ENCODE assay signal across 24 cellular contexts in genomic region chr12:92295523-92295922, GRCh38.
DNase-seq lines count a peak whose midpoint lies in the region; ATAC-seq and TF ChIP-seq lines count a peak whose summit lies in the region.
"Had no signal": no experiment of that assay in that cellular context is flagged by ENCODE, and none has a peak within 500 bp of the region (broad histone marks: within the 10 kb centered on the region; RNA-seq: fewer than 3 reads in every experiment).

No MANE protein-coding gene starts in this region.

- H3K36me3 ChIP-seq in psoas muscle (ENCODE audit: insufficient read depth in 1 of 2, low read depth in 1 of 2) = no peaks in the 10 kb centered on the region
- H3K36me3 ChIP-seq: esophagus muscularis mucosa, right atrium auricular region had no signal

- H3K9me3 ChIP-seq in psoas muscle = no peaks in the 10 kb centered on the region
- H3K9me3 ChIP-seq: esophagus muscularis mucosa, right atrium auricular region had no signal

- H3K27me3 ChIP-seq in psoas muscle (ENCODE audit: insufficient read depth in 3 of 3, low read length in 2 of 3) = no peaks in the 10 kb centered on the region
- H3K27me3 ChIP-seq: esophagus muscularis mucosa, right atrium auricular region had no signal

- 73 to 85% (median 78%) methylated on average over 3 of the region's 3 CpGs for WGBS in psoas muscle, 3 donors

- intact Hi-C loops in psoas muscle (cut with DNase I) = no loop called here

- TF ChIP-seq CTCF in psoas muscle (IDR thresholded peaks at IDR 0.05) = no peak

- DNase-seq in GM03348 (ENCODE audit: low spot score) = peak; percentile 61
- DNase-seq in dedifferentiated amniotic fluid mesenchymal stem cell (ENCODE audit: extremely low spot score) = peak; percentile 25
- peak; percentile 64 for DNase-seq in islet precursor cell
- peak; percentile 12 for DNase-seq in stromal cell of bone marrow (ENCODE audit: low read depth)
- no peak for DNase-seq in psoas muscle
- no peak for DNase-seq in cerebellum (ENCODE audit: low spot score)
- no peak for DNase-seq in T1000 (lab: John Stamatoyannopoulos, UW)
- DNase-seq: activated CD4-positive, alpha-beta T cell treated with anti-CD3 and anti-CD28 coated beads for 1 hour; activated gamma-delta T cell; activated naive CD8-positive, alpha-beta T cell treated with anti-CD3 and anti-CD28 coated beads, Interleukin-2, amount 50 U/mL, for 24 hours; AML-193; DMS153; effector memory CD8-positive, alpha-beta T cell; GF-D8; naive thymus-derived CD8-positive, alpha-beta T cell; NCI-H1436 treated with DMSO at 0.1 percent for 48 hours; NCI-H2171; NCI-H524 treated with DMSO at 0.1 percent for 48 hours; SIG-M5; stimulated activated naive CD8-positive, alpha-beta T cell treated with anti-CD3 and anti-CD28 coated beads, Interleukin-15, Interleukin-2, amounts not matched to agents 100 U/mL and 50 U/mL, for 24 hours had no signal

- no peak for ATAC-seq in psoas muscle
- ATAC-seq: activated naive CD8-positive, alpha-beta T cell treated with anti-CD3 and anti-CD28 coated beads, Interleukin-2, amount 50 U/mL, for 24 hours; effector memory CD8-positive, alpha-beta T cell; naive thymus-derived CD8-positive, alpha-beta T cell; Panc1; stimulated activated naive CD8-positive, alpha-beta T cell treated with anti-CD3 and anti-CD28 coated beads, Interleukin-15, Interleukin-2, amounts not matched to agents 100 U/mL and 50 U/mL, for 24 hours had no signal

- H3K4me3 ChIP-seq in psoas muscle = no peak overlapping the region
- H3K4me3 ChIP-seq: esophagus muscularis mucosa, right atrium auricular region had no signal

- no peak overlapping the region for H3K27ac ChIP-seq in psoas muscle
- H3K27ac ChIP-seq: esophagus muscularis mucosa, KMS-11, right atrium auricular region had no signal

- peaks cover 4% of the 10 kb centered on the region for H3K4me1 ChIP-seq in psoas muscle

Comparison
In these comparisons a context has a peak if more than half of its experiments do, and no peak if none do; other contexts are left out.
1. DNase-seq: peak in GM03348 (single experiment), dedifferentiated amniotic fluid mesenchymal stem cell (single experiment), islet precursor cell (single experiment) and stromal cell of bone marrow (single experiment); none in psoas muscle (0 of 2), cerebellum (single experiment) and T1000 (single experiment).